20 cellular contexts compared by ENCODE assay signal in genomic region chr7:80298201-80298600, GRCh38.
"Had no signal": no experiment of that assay in that cellular context is flagged by ENCODE, and none has a peak within 500 bp of the region (broad histone marks: within the 10 kb centered on the region; RNA-seq: fewer than 3 reads in every experiment).

No MANE protein-coding gene starts in this region.

- H3K4me3 ChIP-seq: esophagus squamous epithelium, heart right ventricle, lung, thoracic aorta, upper lobe of left lung had no signal

- H3K27me3 ChIP-seq: esophagus squamous epithelium, heart right ventricle, upper lobe of left lung had no signal

- ATAC-seq: activated CD4-positive, CD25-positive, alpha-beta regulatory T cell treated with anti-CD3 and anti-CD28 coated beads, Interleukin-2, amount 50 U/mL, for 24 hours; activated T-cell treated with anti-CD3 and anti-CD28 coated beads, Interleukin-2, amount 50 U/mL, for 72 hours; effector memory CD8-positive, alpha-beta T cell; heart right ventricle; left lobe of liver; natural killer cell treated with Interleukin-12 subunit alpha and Interleukin-12 subunit beta and Interleukin-15 and Interleukin-18, amount 100 ng/mL, for 72 hours had no signal

- H3K4me1 ChIP-seq: esophagus squamous epithelium, heart right ventricle, upper lobe of left lung had no signal

- DNase-seq: activated CD4-positive, alpha-beta memory T cell treated with anti-CD3 and anti-CD28 coated beads, Interleukin-2, amount 10 ng/mL, durations not matched to agents 7 days and 5 days; activated CD4-positive, alpha-beta T cell treated with anti-CD3 and anti-CD28 coated beads, Interleukin-2, amount 10 ng/mL, durations not matched to agents 24 days and 14 days; activated effector memory CD4-positive, alpha-beta T cell treated with Interleukin-2 at 50 U/mL for 16 hours; activated naive CD4-positive, alpha-beta T cell treated with anti-CD3 and anti-CD28 coated beads for 36 hours; activated T-cell treated with anti-CD3 and anti-CD28 coated beads, Interleukin-2, amount 50 U/mL, for 72 hours; anterior cingulate cortex; central memory CD4-positive, alpha-beta T cell; effector memory CD8-positive, alpha-beta T cell; esophagus squamous epithelium; foreskin fibroblast; heart right ventricle; midbrain; stimulated activated CD4-positive, alpha-beta T cell treated with anti-CD3 and anti-CD28 coated beads, Interleukin-4, amount 100 ng/mL, for 24 hours; stimulated activated naive CD4-positive, alpha-beta T cell treated with Interleukin-2 at 50 U/mL for 16 hours; upper lobe of left lung had no signal

- H3K36me3 ChIP-seq: esophagus squamous epithelium, heart right ventricle, thoracic aorta, upper lobe of left lung had no signal

- H3K9me3 ChIP-seq: esophagus squamous epithelium, thoracic aorta had no signal

- H3K27ac ChIP-seq: esophagus squamous epithelium, heart right ventricle, thoracic aorta, upper lobe of left lung had no signal
